ENCODE assay signal across 8 cellular contexts in the genomic region with DNA sequence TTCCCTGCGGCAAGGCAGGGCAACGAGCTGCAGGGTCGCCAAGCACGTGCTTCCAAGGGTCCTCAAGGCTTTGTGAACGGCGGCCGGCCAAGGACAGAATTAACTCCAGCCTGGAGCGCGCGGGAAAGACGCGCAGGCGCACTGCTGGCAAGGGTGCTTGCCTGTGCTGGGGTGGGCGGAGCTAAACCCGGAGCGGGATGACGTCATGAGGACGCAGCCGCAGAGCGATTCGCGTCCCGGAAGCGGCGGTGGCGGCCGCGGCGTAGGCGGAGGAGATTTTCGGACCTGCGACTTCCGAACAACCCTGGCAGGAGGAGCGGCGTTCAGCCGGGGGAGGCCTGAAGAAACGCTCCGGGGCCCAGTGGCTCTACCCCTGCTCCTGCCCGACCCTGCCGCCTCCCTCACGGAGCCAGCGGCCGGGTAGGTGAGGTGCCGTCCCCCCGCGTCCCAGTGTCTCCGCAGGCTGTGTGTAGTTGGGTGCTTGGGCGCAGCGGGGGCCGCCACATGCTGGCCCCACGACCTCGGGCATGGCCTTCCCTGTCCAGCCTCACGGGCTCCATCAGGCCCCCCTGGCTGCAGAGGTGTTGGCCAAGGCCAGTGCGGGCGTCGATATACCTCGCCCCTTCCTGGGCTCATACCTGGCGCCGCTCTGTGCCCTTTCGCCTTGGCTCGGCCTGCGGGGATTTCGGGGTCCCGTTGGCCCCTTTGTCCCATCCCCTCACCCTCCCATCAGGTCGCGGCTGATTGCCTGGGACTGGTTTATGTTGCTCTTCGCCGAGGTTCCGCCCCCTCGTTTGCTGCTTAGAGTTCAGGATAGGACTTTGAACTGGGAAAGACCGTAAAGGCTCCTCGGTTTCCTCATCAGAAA. TPM values are rescaled to one million over a fixed set of nuclear protein-coding genes. Genes with fewer than 3 reads are reported as not detected.
DNase-seq lines count a peak whose midpoint lies in the region; ATAC-seq and TF ChIP-seq lines count a peak whose summit lies in the region.

A gene with protein sequence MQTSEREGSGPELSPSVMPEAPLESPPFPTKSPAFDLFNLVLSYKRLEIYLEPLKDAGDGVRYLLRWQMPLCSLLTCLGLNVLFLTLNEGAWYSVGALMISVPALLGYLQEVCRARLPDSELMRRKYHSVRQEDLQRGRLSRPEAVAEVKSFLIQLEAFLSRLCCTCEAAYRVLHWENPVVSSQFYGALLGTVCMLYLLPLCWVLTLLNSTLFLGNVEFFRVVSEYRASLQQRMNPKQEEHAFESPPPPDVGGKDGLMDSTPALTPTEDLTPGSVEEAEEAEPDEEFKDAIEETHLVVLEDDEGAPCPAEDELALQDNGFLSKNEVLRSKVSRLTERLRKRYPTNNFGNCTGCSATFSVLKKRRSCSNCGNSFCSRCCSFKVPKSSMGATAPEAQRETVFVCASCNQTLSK (plus strand): TSS at position 227 of the 868 bp plus-strand sequence. CDS start 1,350 bp downstream, outside the sequence.

- H3K4me3 Mint-ChIP-seq in activated T-cell treated with anti-CD3 and anti-CD28 coated beads, Interleukin-2, amount 50 U/mL, for 4 hours = peak within 1 kb of the TSS; percentile 95

- H3K27me3 Mint-ChIP-seq in activated T-cell treated with anti-CD3 and anti-CD28 coated beads, Interleukin-2, amount 50 U/mL, for 4 hours (ENCODE audit: low read depth) = no peaks in the 10 kb centered on the region

- peak within 1 kb of the TSS; percentile 95 for H3K9ac ChIP-seq in mucosa of stomach (ENCODE audit: low read length)

- TF ChIP-seq POLR2A in erythroblast (IDR thresholded peaks at IDR 0.05; ENCODE audit: low read length) = peak; percentile 97

- peak within 1 kb of the TSS; percentile 67 for H3K27ac ChIP-seq in PC-9

- POLR2A ChIA-PET in PC-9 (lab: Charles Lee; ENCODE audit: unreplicated experiment) = interaction anchor here (0.6 to 0.7 kb wide), 3 partner anchors 23 to 949 kb away, joined by 3 to 5 read pairs (median 3); no protein-coding TSS in a partner anchor

- no peaks in the 10 kb centered on the region for H3K9me2 ChIP-seq in PC-9 (ENCODE audit: insufficient read depth)

- no peak for TF ChIP-seq RAD21 in Ishikawa (IDR thresholded peaks at IDR 0.05; ENCODE audit: low read depth)

- H3K27me3 ChIP-seq in PC-9 (ENCODE audit: insufficient read depth, low read depth) (no peaks in the 10 kb centered on the region), mucosa of stomach (ENCODE audit: control insufficient read depth, insufficient read depth, low read length) (no peaks in the 10 kb centered on the region)

- H3F3A ChIP-seq in PC-9 (ENCODE audit: insufficient read depth, low read depth) = no peaks in the 10 kb centered on the region

- peaks cover 49% of the 10 kb centered on the region for H3K4me1 Mint-ChIP-seq in activated T-cell treated with anti-CD3 and anti-CD28 coated beads, Interleukin-2, amount 50 U/mL, for 4 hours (ENCODE audit: low read depth)

- H3K9me3 Mint-ChIP-seq in activated T-cell treated with anti-CD3 and anti-CD28 coated beads, Interleukin-2, amount 50 U/mL, for 4 hours = no peaks in the 10 kb centered on the region

- DNase-seq in DMS53 (lab: John Stamatoyannopoulos, UW) (peak; percentile 99), PC-9 (peak; percentile 70 to 89), erythroblast (lab: John Stamatoyannopoulos, UW) (peak; percentile 95 to 98)
- peak; percentile 95 for DNase-seq in activated T-cell treated with anti-CD3 and anti-CD28 coated beads, Interleukin-2, amount 50 U/mL, for 4 hours
- DNase-seq in stimulated activated CD8-positive, alpha-beta memory T cell treated with anti-CD3 and anti-CD28 coated beads, Interleukin-4, amount 100 ng/mL, for 48 hours = peak; percentile 99

- H3K9me3 ChIP-seq in PC-9 (ENCODE audit: insufficient read depth, low read depth) = no peaks in the 10 kb centered on the region
- H3K9me3 ChIP-seq in mucosa of stomach (ENCODE audit: control insufficient read depth, low read length) = no peaks in the 10 kb centered on the region

- no TSS peak for BruUV-seq in PC-9 (replicated peaks; lab: Mats Ljungman, UMichigan)

- H3K36me3 ChIP-seq in PC-9 (ENCODE audit: low read depth) = 0 out of 2 replicates have a peak, but pooled peaks cover 5% of the 10 kb centered on the region
- H3K36me3 ChIP-seq in mucosa of stomach (ENCODE audit: control insufficient read depth, insufficient read depth, low read length) = peaks cover 4% of the 10 kb centered on the region

- no peaks in the 10 kb centered on the region; the same call in 1 of the 2 replicates for H4K20me1 ChIP-seq in PC-9 (ENCODE audit: insufficient read depth)

- ATAC-seq in GM21619 (IDR thresholded peaks at IDR 0.05; ENCODE audit: unreplicated experiment) = peak; percentile 74
- ATAC-seq in activated T-cell treated with anti-CD3 and anti-CD28 coated beads, Interleukin-2, amount 50 U/mL, for 4 hours = peak; percentile 85 to 93

- intact Hi-C loops in PC-9 (cut with micrococcal nuclease; ENCODE audit: unreplicated experiment) = no loop called here

- CTCF ChIA-PET in PC-9 (lab: Charles Lee) = no interaction called here

- H2AFZ ChIP-seq in PC-9 = peak within 1 kb of the TSS; percentile 89

- H3K4me1 ChIP-seq in PC-9 (replicated peaks; ENCODE audit: insufficient read depth) = peaks cover 13% of the 10 kb centered on the region
- H3K4me1 ChIP-seq in mucosa of stomach (ENCODE audit: control insufficient read depth, insufficient read depth, low read length) = peaks cover 13% of the 10 kb centered on the region

- H3K36me3 Mint-ChIP-seq in activated T-cell treated with anti-CD3 and anti-CD28 coated beads, Interleukin-2, amount 50 U/mL, for 4 hours (ENCODE audit: insufficient read depth) = peaks cover 22% of the 10 kb centered on the region

- no peak for TF ChIP-seq CTCF in PC-9 (conservative IDR thresholded peaks at IDR 0.05)

- H3K79me2 ChIP-seq in PC-9 (ENCODE audit: low read depth) = peaks cover 36% of the 10 kb centered on the region

- H3K4me3 ChIP-seq in PC-9 (peak within 1 kb of the TSS; percentile 94), mucosa of stomach (ENCODE audit: low read length) (peak within 1 kb of the TSS; percentile 97)

- H3K4me2 ChIP-seq in PC-9 = peak within 1 kb of the TSS; percentile 92

- TF ChIP-seq EP300 in Ishikawa (IDR thresholded peaks at IDR 0.05; ENCODE audit: borderline replicate concordance) = peak; percentile 38; the same call in 1 of the 2 replicates

TF ChIP-seq in Ishikawa, 13 proteins besides CTCF, POLR2A, EP300 and RAD21:
- peak; percentile 71; the same call in 1 of the 2 replicates for TF ChIP-seq TCF12 (IDR thresholded peaks at IDR 0.05; ENCODE audit: low read depth)
- 0 out of 2 replicates have a peak, but pooled peaks have one; percentile 31 for TF ChIP-seq FOXM1 (IDR thresholded peaks at IDR 0.05; ENCODE audit: borderline replicate concordance, low read depth)
- TF ChIP-seq REST (IDR thresholded peaks at IDR 0.05; ENCODE audit: low read depth) = no peak; the same call in 1 of the 2 replicates
- TF ChIP-seq, protein P1, sequence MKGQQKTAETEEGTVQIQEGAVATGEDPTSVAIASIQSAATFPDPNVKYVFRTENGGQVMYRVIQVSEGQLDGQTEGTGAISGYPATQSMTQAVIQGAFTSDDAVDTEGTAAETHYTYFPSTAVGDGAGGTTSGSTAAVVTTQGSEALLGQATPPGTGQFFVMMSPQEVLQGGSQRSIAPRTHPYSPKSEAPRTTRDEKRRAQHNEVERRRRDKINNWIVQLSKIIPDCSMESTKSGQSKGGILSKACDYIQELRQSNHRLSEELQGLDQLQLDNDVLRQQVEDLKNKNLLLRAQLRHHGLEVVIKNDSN (IDR thresholded peaks at IDR 0.05) = peak; percentile 56
- TF ChIP-seq EGR1 (IDR thresholded peaks at IDR 0.05) = peak; percentile 98
- no peak for TF ChIP-seq TEAD4 (IDR thresholded peaks at IDR 0.05)
- peak; percentile 13 for TF ChIP-seq ZBTB7A (IDR thresholded peaks at IDR 0.05; ENCODE audit: low read depth)
- TF ChIP-seq YY1 (IDR thresholded peaks at IDR 0.05; ENCODE audit: low read depth) = peak; percentile 48; the same call in 1 of the 2 replicates
- TF ChIP-seq MAX (IDR thresholded peaks at IDR 0.05) = peak; percentile 100
- no peak for TF ChIP-seq CEBPB (IDR thresholded peaks at IDR 0.05)
- TF ChIP-seq CREB1 (IDR thresholded peaks at IDR 0.05; ENCODE audit: low read depth) = peak; percentile 82
- peak; percentile 21; the same call in 1 of the 2 replicates for TF ChIP-seq NFIC (IDR thresholded peaks at IDR 0.05)
- TF ChIP-seq TAF1 (IDR thresholded peaks at IDR 0.05; ENCODE audit: low read depth) = peak; percentile 92
TF ChIP-seq in Ishikawa: peak in this region for 10.

RNA-seq across cellular contexts. Expression of the gene that starts here (rescaled TPM):
- 21.6 and 24.7 TPM in 2 replicates for total RNA-seq in PC-9 (2021)
- 10 to 100 TPM; 27.1 to 27.6 (median 27.1) TPM for total RNA-seq in activated T-cell treated with anti-CD3 and anti-CD28 coated beads, Interleukin-2, amount 50 U/mL, for 4 hours

Comparison
In these comparisons a context has a peak if more than half of its experiments do, and no peak if none do; other contexts are left out.
1. Peak in every context shown above with its lines: DNase-seq, ATAC-seq, H3K4me3 ChIP-seq and H3K27ac ChIP-seq.